In genomic region chr1:228004331-228004871, GRCh38 we compare ENCODE assay signal across 9 cellular contexts. TPM values are rescaled to one million over a fixed set of nuclear protein-coding genes. Genes with fewer than 3 reads are reported as not detected.
A peak's percentile ranks its signal among the peaks of the same experiment; 100 is the strongest.
DNase-seq lines count a peak whose midpoint lies in the region; ATAC-seq lines count a peak whose summit lies in the region.
"Had no signal": no experiment of that assay in that cellular context is flagged by ENCODE, and none has a peak within 500 bp of the region (broad histone marks: within the 10 kb centered on the region; RNA-seq: fewer than 3 reads in every experiment).

No MANE protein-coding gene starts in this region.

- H3K4me3 Mint-ChIP-seq in activated naive CD8-positive, alpha-beta T cell treated with anti-CD3 and anti-CD28 coated beads, Interleukin-2, amount 50 U/mL, for 24 hours, result no peak overlapping the region
- no peak overlapping the region for H3K4me3 Mint-ChIP-seq in activated T-helper 2 cell treated with anti-CD3 and anti-CD28 coated beads, Interferon-gamma antibody, Interleukin-2, Interleukin-4, amounts not matched to agents 10 μg/mL and 5 μg/mL and 100 μg/mL, durations not matched to agents 14 hours and 24 hours and 36 hours (ENCODE audit: low read depth)

- no peaks in the 10 kb centered on the region for H3K36me3 Mint-ChIP-seq in activated naive CD8-positive, alpha-beta T cell treated with anti-CD3 and anti-CD28 coated beads, Interleukin-2, amount 50 U/mL, for 24 hours (ENCODE audit: low read depth)
- no peaks in the 10 kb centered on the region for H3K36me3 Mint-ChIP-seq in activated T-helper 2 cell treated with anti-CD3 and anti-CD28 coated beads, Interferon-gamma antibody, Interleukin-2, Interleukin-4, amounts not matched to agents 10 μg/mL and 5 μg/mL and 100 μg/mL, durations not matched to agents 14 hours and 24 hours and 36 hours (ENCODE audit: low read depth)

- peaks cover 9% of the 10 kb centered on the region for H3K4me1 Mint-ChIP-seq in activated naive CD8-positive, alpha-beta T cell treated with anti-CD3 and anti-CD28 coated beads, Interleukin-2, amount 50 U/mL, for 24 hours
- H3K4me1 Mint-ChIP-seq in activated T-helper 2 cell treated with anti-CD3 and anti-CD28 coated beads, Interferon-gamma antibody, Interleukin-2, Interleukin-4, amounts not matched to agents 10 μg/mL and 5 μg/mL and 100 μg/mL, durations not matched to agents 14 hours and 24 hours and 36 hours (ENCODE audit: low read depth), result peaks cover 5% of the 10 kb centered on the region

- intact Hi-C loops in activated T-helper 2 cell treated with anti-CD3 and anti-CD28 coated beads, Interferon-gamma antibody, Interleukin-2, Interleukin-4, amounts not matched to agents 10 μg/mL and 5 μg/mL and 100 μg/mL, durations not matched to agents 14 hours and 24 hours and 36 hours (cut with micrococcal nuclease), result no loop called here

- H3K9me3 Mint-ChIP-seq in activated naive CD8-positive, alpha-beta T cell treated with anti-CD3 and anti-CD28 coated beads, Interleukin-2, amount 50 U/mL, for 24 hours, result no peaks in the 10 kb centered on the region
- H3K9me3 Mint-ChIP-seq in activated T-helper 2 cell treated with anti-CD3 and anti-CD28 coated beads, Interferon-gamma antibody, Interleukin-2, Interleukin-4, amounts not matched to agents 10 μg/mL and 5 μg/mL and 100 μg/mL, durations not matched to agents 14 hours and 24 hours and 36 hours, result no peaks in the 10 kb centered on the region

- DNase-seq in NCI-H1105 (lab: John Stamatoyannopoulos, UW), result peak; percentile 8
- no peak for DNase-seq in NCI-H1105 treated with DMSO at 0.1 percent for 48 hours (lab: John Stamatoyannopoulos, UW)
- no peak for DNase-seq in activated naive CD8-positive, alpha-beta T cell treated with anti-CD3 and anti-CD28 coated beads, Interleukin-2, amount 50 U/mL, for 24 hours
- DNase-seq in left kidney (ENCODE audit: low read depth, low spot score), result peak; percentile 66
- DNase-seq in activated T-helper 2 cell treated with anti-CD3 and anti-CD28 coated beads, Interferon-gamma antibody, Interleukin-2, Interleukin-4, amounts not matched to agents 10 μg/mL and 5 μg/mL and 100 μg/mL, durations not matched to agents 14 hours and 24 hours and 36 hours (ENCODE audit: low spot score), result no peak

- H3K27ac Mint-ChIP-seq in activated naive CD8-positive, alpha-beta T cell treated with anti-CD3 and anti-CD28 coated beads, Interleukin-2, amount 50 U/mL, for 24 hours, result no peak overlapping the region
- no peak overlapping the region for H3K27ac Mint-ChIP-seq in activated T-helper 2 cell treated with anti-CD3 and anti-CD28 coated beads, Interferon-gamma antibody, Interleukin-2, Interleukin-4, amounts not matched to agents 10 μg/mL and 5 μg/mL and 100 μg/mL, durations not matched to agents 14 hours and 24 hours and 36 hours

- ATAC-seq in HG03108 (IDR thresholded peaks at IDR 0.05; ENCODE audit: unreplicated experiment) (peak; percentile 47), HG03159 (IDR thresholded peaks at IDR 0.05; ENCODE audit: unreplicated experiment) (no peak), HG03469 (IDR thresholded peaks at IDR 0.05; ENCODE audit: unreplicated experiment) (no peak)
- peak; percentile 55 for ATAC-seq in activated naive CD8-positive, alpha-beta T cell treated with anti-CD3 and anti-CD28 coated beads, Interleukin-2, amount 50 U/mL, for 24 hours

- peaks cover 57% of the 10 kb centered on the region for H3K27me3 Mint-ChIP-seq in activated naive CD8-positive, alpha-beta T cell treated with anti-CD3 and anti-CD28 coated beads, Interleukin-2, amount 50 U/mL, for 24 hours
- H3K27me3 Mint-ChIP-seq in activated T-helper 2 cell treated with anti-CD3 and anti-CD28 coated beads, Interferon-gamma antibody, Interleukin-2, Interleukin-4, amounts not matched to agents 10 μg/mL and 5 μg/mL and 100 μg/mL, durations not matched to agents 14 hours and 24 hours and 36 hours (ENCODE audit: low read depth), result peaks cover 47% of the 10 kb centered on the region

RNA-seq across cellular contexts. Expression of gene WNT3A, which starts 2.4 kb away (rescaled TPM):
- total RNA-seq in activated T-helper 2 cell treated with anti-CD3 and anti-CD28 coated beads, Interferon-gamma antibody, Interleukin-2, Interleukin-4, amounts not matched to agents 10 μg/mL and 5 μg/mL and 100 μg/mL, durations not matched to agents 14 hours and 24 hours and 36 hours, result not detected in 2 replicates
- total RNA-seq: vagina had no signal

RNA-seq across cellular contexts. Expression of gene WNT9A, which starts 56.7 kb away (rescaled TPM):
- total RNA-seq in activated T-helper 2 cell treated with anti-CD3 and anti-CD28 coated beads, Interferon-gamma antibody, Interleukin-2, Interleukin-4, amounts not matched to agents 10 μg/mL and 5 μg/mL and 100 μg/mL, durations not matched to agents 14 hours and 24 hours and 36 hours, result 0.05 TPM in 1 of 2 replicates, not detected in the other

Comparison
In these comparisons a context has a peak if more than half of its experiments do, and no peak if none do; other contexts are left out.
1. DNase-seq: peak in NCI-H1105 (single experiment) and left kidney (single experiment); none in NCI-H1105 treated with DMSO at 0.1 percent for 48 hours (single experiment), activated naive CD8-positive, alpha-beta T cell treated with anti-CD3 and anti-CD28 coated beads, Interleukin-2, amount 50 U/mL, for 24 hours (single experiment) and activated T-helper 2 cell treated with anti-CD3 and anti-CD28 coated beads, Interferon-gamma antibody, Interleukin-2, Interleukin-4, amounts not matched to agents 10 μg/mL and 5 μg/mL and 100 μg/mL, durations not matched to agents 14 hours and 24 hours and 36 hours (single experiment).
2. ATAC-seq: peak in HG03108 (single experiment) and activated naive CD8-positive, alpha-beta T cell treated with anti-CD3 and anti-CD28 coated beads, Interleukin-2, amount 50 U/mL, for 24 hours (single experiment); none in HG03159 (single experiment) and HG03469 (single experiment).